In the genomic region with DNA sequence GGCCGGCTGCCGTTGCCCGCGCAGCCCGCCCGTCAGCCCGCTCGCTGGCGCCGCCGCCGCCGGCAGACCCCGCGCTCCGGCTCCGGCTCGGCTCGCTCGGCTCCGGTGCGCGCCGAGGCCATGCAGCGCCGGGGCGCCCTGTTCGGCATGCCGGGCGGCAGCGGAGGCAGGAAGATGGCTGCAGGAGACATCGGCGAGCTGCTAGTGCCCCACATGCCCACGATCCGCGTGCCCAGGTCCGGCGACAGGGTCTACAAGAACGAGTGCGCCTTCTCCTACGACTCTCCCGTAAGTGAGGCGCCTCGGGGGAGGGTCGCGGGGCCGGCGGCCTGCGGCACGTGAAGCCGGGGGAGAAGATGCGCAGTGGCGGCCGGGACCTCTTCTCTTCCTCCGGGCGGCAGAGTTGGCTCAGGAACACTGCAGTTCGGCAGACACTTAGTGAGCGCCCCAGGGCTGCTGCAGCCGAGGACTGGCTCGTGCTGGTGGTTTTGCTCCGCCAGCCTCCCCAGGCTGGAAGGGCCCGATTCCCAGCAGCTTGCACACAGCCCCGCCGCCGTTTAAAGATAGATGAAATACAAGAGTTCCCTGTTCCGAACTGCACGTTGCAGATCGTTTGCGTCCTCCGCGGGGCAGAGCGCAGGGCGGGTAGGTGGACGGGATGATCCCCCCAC, we compare ENCODE assay signal across 8 cellular contexts. TPM values are rescaled to one million over a fixed set of nuclear protein-coding genes. Genes with fewer than 3 reads are reported as not detected.
DNase-seq lines count a peak whose midpoint lies in the region; ATAC-seq and TF ChIP-seq lines count a peak whose summit lies in the region.

No MANE protein-coding gene starts in this region.

- peak; percentile 51 for ATAC-seq in GM21381 (IDR thresholded peaks at IDR 0.05; ENCODE audit: unreplicated experiment)

- H3K36me3 ChIP-seq in OCI-LY1 (ENCODE audit: insufficient read depth, low read length) (peaks cover 14% of the 10 kb centered on the region), esophagus (ENCODE audit: control insufficient read depth in 2 of 2, insufficient read depth in 2 of 2, low read length in 1 of 2) (no peaks in the 10 kb centered on the region), muscle layer of colon (ENCODE audit: insufficient read depth, low read length) (no peaks in the 10 kb centered on the region)

- WGBS in esophagus, 2 donors = 0% methylated on average over 67 to 74 of the region's 74 CpGs

- H3K27me3 Mint-ChIP-seq in activated T-cell treated with anti-CD3 and anti-CD28 coated beads, Interleukin-2, amount 50 U/mL, for 24 hours = peaks cover 4% of the 10 kb centered on the region

- H3K4me1 Mint-ChIP-seq in activated T-cell treated with anti-CD3 and anti-CD28 coated beads, Interleukin-2, amount 50 U/mL, for 24 hours (ENCODE audit: low read depth) = peaks cover 40% of the 10 kb centered on the region

- H3K9ac ChIP-seq in OCI-LY1 (ENCODE audit: low read length) (peak overlapping the region; percentile 78), muscle layer of colon (ENCODE audit: low read length) (peak overlapping the region; percentile 45)

- H3K27ac Mint-ChIP-seq in activated T-cell treated with anti-CD3 and anti-CD28 coated beads, Interleukin-2, amount 50 U/mL, for 24 hours = peak overlapping the region; percentile 90

- H3K36me3 Mint-ChIP-seq in activated T-cell treated with anti-CD3 and anti-CD28 coated beads, Interleukin-2, amount 50 U/mL, for 24 hours (ENCODE audit: low read depth) = peaks cover 16% of the 10 kb centered on the region

- H4K20me1 ChIP-seq in OCI-LY1 (ENCODE audit: insufficient read depth, low read length) = no peaks in the 10 kb centered on the region

- H3K9me3 Mint-ChIP-seq in activated T-cell treated with anti-CD3 and anti-CD28 coated beads, Interleukin-2, amount 50 U/mL, for 24 hours = no peaks in the 10 kb centered on the region

- DNase-seq in DMS 273 (lab: John Stamatoyannopoulos, UW; ENCODE audit: unreplicated experiment) (peak; percentile 92), HT1080 (ENCODE audit: low read depth) (peak; percentile 72)
- DNase-seq in activated T-cell treated with anti-CD3 and anti-CD28 coated beads, Interleukin-2, amount 50 U/mL, for 24 hours = no peak
- peak; percentile 22 for DNase-seq in stimulated activated CD8-positive, alpha-beta memory T cell treated with anti-CD3 and anti-CD28 coated beads, Interleukin-7, amount 100 ng/mL, for 24 hours (ENCODE audit: low read depth)

- peak overlapping the region; percentile 87 for H3K4me3 ChIP-seq in OCI-LY1 (ENCODE audit: low read depth, low read length, poor library complexity, severe bottlenecking)
- peak overlapping the region; percentile 64 to 83 for H3K4me3 ChIP-seq in esophagus (ENCODE audit: low read depth in 1 of 2, low read length in 2 of 2)
- peak overlapping the region; percentile 74 to 84 for H3K4me3 ChIP-seq in muscle layer of colon (ENCODE audit: low read depth in 1 of 2, low read length in 2 of 2)

- H3K4me2 ChIP-seq in OCI-LY1 (ENCODE audit: low read length) = peak overlapping the region; percentile 72

- H3K9me2 ChIP-seq in OCI-LY1 (ENCODE audit: low read depth, low read length) = no peaks in the 10 kb centered on the region

- TF ChIP-seq CTCF in OCI-LY1 (IDR thresholded peaks at IDR 0.05; ENCODE audit: low read length) = peak; percentile 28; the same call in 1 of the 2 replicates

- no peaks in the 10 kb centered on the region for H3K27me3 ChIP-seq in OCI-LY1 (ENCODE audit: insufficient read depth, low read length)
- H3K27me3 ChIP-seq in esophagus (ENCODE audit: control insufficient read depth in 1 of 2, insufficient read depth in 2 of 2, low read length in 2 of 2) = no peaks in the 10 kb centered on the region
- H3K27me3 ChIP-seq in muscle layer of colon (ENCODE audit: control insufficient read depth in 1 of 2, insufficient read depth in 2 of 2, low read length in 2 of 2) = no peaks in the 10 kb centered on the region

- H3K4me3 Mint-ChIP-seq in activated T-cell treated with anti-CD3 and anti-CD28 coated beads, Interleukin-2, amount 50 U/mL, for 24 hours = peak overlapping the region; percentile 94

- H2AFZ ChIP-seq in OCI-LY1 (ENCODE audit: low read length) = no peak overlapping the region

- H3K9me3 ChIP-seq in OCI-LY1 (ENCODE audit: low read length) (no peaks in the 10 kb centered on the region), esophagus (ENCODE audit: control insufficient read depth in 2 of 2, insufficient read depth in 1 of 2, low read depth in 1 of 2, low read length in 1 of 2) (no peaks in the 10 kb centered on the region), muscle layer of colon (ENCODE audit: low read length) (no peaks in the 10 kb centered on the region)

- H3K4me1 ChIP-seq in OCI-LY1 (ENCODE audit: insufficient read depth, low read length, severe bottlenecking) (peaks cover 35% of the 10 kb centered on the region), esophagus (ENCODE audit: control insufficient read depth in 2 of 2, insufficient read depth in 2 of 2, low read length in 1 of 2) (peaks cover 0 to 2% of the 10 kb centered on the region in 2 donors), muscle layer of colon (ENCODE audit: insufficient read depth, low read length) (peaks cover 4% of the 10 kb centered on the region)

- H3K27ac ChIP-seq in OCI-LY1 (ENCODE audit: low read depth, low read length, poor library complexity, severe bottlenecking) = peak overlapping the region; percentile 83
- H3K27ac ChIP-seq in esophagus (ENCODE audit: low read depth in 2 of 2, low read length in 1 of 2) = peak overlapping the region; percentile 71 to 90
- H3K27ac ChIP-seq in muscle layer of colon (ENCODE audit: low read depth, low read length) = peak overlapping the region; percentile 73

- peaks cover 44% of the 10 kb centered on the region for H3K79me2 ChIP-seq in OCI-LY1 (ENCODE audit: insufficient read depth, low read length)

- peaks cover 6% of the 10 kb centered on the region for H3F3A ChIP-seq in OCI-LY1 (ENCODE audit: insufficient read depth, low read length)

RNA-seq across cellular contexts. Expression of gene USP13, which starts 0.4 kb away (rescaled TPM):
- 18.2 and 19.0 TPM in 2 replicates for total RNA-seq in HT1080 (2014; rRNA removed; shearing (Covaris generic))
- polyA plus RNA-seq in HT1080 (2015; cell fraction: cytosol; rRNA removed) = 13.8 and 14.8 TPM in 2 replicates
- 14.9 and 16.5 TPM in 2 replicates for polyA plus RNA-seq in HT1080 (2015; cell fraction: nucleus; rRNA removed)
- polyA plus RNA-seq in esophagus = 1 to 10 TPM in 1 of 2 donors, under 1 TPM in 1; 0.81 to 1.1 TPM

RNA-seq across cellular contexts. Expression of gene NDUFB5, which starts 48.6 kb away (rescaled TPM):
- 244 and 296 TPM in 2 replicates for total RNA-seq in HT1080 (2014; rRNA removed; shearing (Covaris generic))
- 240 and 264 TPM in 2 replicates for polyA plus RNA-seq in HT1080 (2015; cell fraction: cytosol; rRNA removed)
- polyA plus RNA-seq in HT1080 (2015; cell fraction: nucleus; rRNA removed) = 162 and 163 TPM in 2 replicates
- 10 to 100 TPM; 57.8 to 80.2 TPM for polyA plus RNA-seq in esophagus

RNA-seq across cellular contexts. Expression of gene MRPL47, which starts 48.8 kb away (rescaled TPM):
- 146 and 148 TPM in 2 replicates for total RNA-seq in HT1080 (2014; rRNA removed; shearing (Covaris generic))
- 134 and 151 TPM in 2 replicates for polyA plus RNA-seq in HT1080 (2015; cell fraction: cytosol; rRNA removed)
- 120 and 138 TPM in 2 replicates for polyA plus RNA-seq in HT1080 (2015; cell fraction: nucleus; rRNA removed)
- polyA plus RNA-seq in esophagus = 10 to 100 TPM; 38.1 to 45.4 TPM
